Comparison of ENCODE assay signal across 18 cellular contexts in the genomic region with DNA sequence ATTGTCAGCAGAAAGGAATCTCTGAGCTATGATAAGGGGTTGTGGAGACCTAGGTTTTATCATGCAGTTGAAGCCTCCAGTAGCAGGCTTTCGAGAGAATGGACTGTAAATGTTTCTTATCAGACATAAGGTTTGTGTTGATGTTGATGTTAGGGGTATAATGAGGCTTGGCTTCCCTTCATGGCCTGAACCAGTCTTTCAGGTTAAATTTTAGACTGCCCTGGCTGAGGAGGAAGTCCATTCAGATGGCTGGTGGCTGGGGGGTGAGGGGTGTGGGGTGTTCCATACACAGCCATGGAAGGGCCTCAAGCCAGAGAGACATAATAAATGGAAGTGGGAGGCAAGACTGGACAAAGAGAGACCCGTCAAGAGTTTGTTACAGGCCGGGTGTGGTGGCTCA.
DNase-seq lines count a peak whose midpoint lies in the region; ATAC-seq, FAIRE-seq and TF ChIP-seq lines count a peak whose summit lies in the region.
"Had no signal": no experiment of that assay in that cellular context is flagged by ENCODE, and none has a peak within 500 bp of the region (broad histone marks: within the 10 kb centered on the region; RNA-seq: fewer than 3 reads in every experiment).

No MANE protein-coding gene starts in this region.

- TF ChIP-seq CTCF in H1 (IDR thresholded peaks at IDR 0.05; ENCODE audit: control extremely low read depth in 1 of 3, insufficient read depth in 1 of 3, low read depth in 1 of 3, low read length in 3 of 3) (no peak), progenitor cell of endocrine pancreas (IDR thresholded peaks at IDR 0.05; ENCODE audit: unreplicated experiment) (no peak)

- H3K4me3 ChIP-seq in H1 (ENCODE audit: extremely low read depth in 1 of 4, insufficient read depth in 2 of 4, low read depth in 3 of 4, low read length in 4 of 4) = no peak overlapping the region
- H3K4me3 ChIP-seq: A549, esophagus muscularis mucosa, heart left ventricle, SK-N-MC, suprapubic skin had no signal

- no peak overlapping the region for H3K27ac ChIP-seq in H1 (ENCODE audit: low read depth, low read length)
- H3K27ac ChIP-seq: SK-N-MC, suprapubic skin had no signal

- peak overlapping the region; percentile 19 for H3K4ac ChIP-seq in H1 (replicated peaks; ENCODE audit: insufficient read length, low read depth, low read length)

- H2BK12ac ChIP-seq in H1 (ENCODE audit: low read depth, low read length) = peak overlapping the region; percentile 86; the same call in 1 of the 2 replicates

- no peak for TF ChIP-seq POLR2A in H1 (IDR thresholded peaks at IDR 0.05; ENCODE audit: control extremely low read depth in 1 of 2, low read depth in 2 of 2, low read length in 2 of 2)

- H3K14ac ChIP-seq in H1 (ENCODE audit: insufficient read length) = no peak overlapping the region

- ATAC-seq in T-helper 17 cell (no peak), HG03108 (IDR thresholded peaks at IDR 0.05; ENCODE audit: unreplicated experiment) (no peak)
- ATAC-seq: A549, heart left ventricle had no signal

- no peak overlapping the region for H4K8ac ChIP-seq in H1 (ENCODE audit: extremely low read depth, insufficient read depth, low read length)

- 98% methylated on average over 3 of the region's 3 CpGs; no CpG with 5 or more reads in 1 of the 2 experiments for WGBS in H1 (ENCODE audit: extremely low coverage in 1 of 2, insufficient coverage in 1 of 2, insufficient read length in 1 of 2, insufficient replicate concordance in 2 of 2, low coverage in 1 of 2, low lambda C conversion rate in 2 of 2, missing lambda C conversion rate in 1 of 2), 2 experiments

- H3K9me3 ChIP-seq in T-helper 17 cell (ENCODE audit: control insufficient read depth, low read length, poor library complexity, severe bottlenecking) (no peaks in the 10 kb centered on the region), H1 (ENCODE audit: insufficient read depth in 2 of 2, low read depth in 1 of 2, low read length in 1 of 2) (no peaks in the 10 kb centered on the region)
- H3K9me3 ChIP-seq: A549, esophagus muscularis mucosa, heart left ventricle, suprapubic skin had no signal

- H3K4me1 ChIP-seq in H1 (replicated peaks in 1 of 4; ENCODE audit: control insufficient read depth in 3 of 4, insufficient read depth in 4 of 4, low read length in 3 of 4) = peaks cover 25 to 36% (median 28%) of the 10 kb centered on the region in 4 experiments

- H3K79me2 ChIP-seq in H1 (ENCODE audit: control insufficient read depth in 1 of 2, insufficient read depth in 2 of 2, low read length in 2 of 2) = no peaks in the 10 kb centered on the region

- no peaks in the 10 kb centered on the region for H3K27me3 Mint-ChIP-seq in activated CD4-positive, alpha-beta T cell treated with anti-CD3 and anti-CD28 coated beads, Interleukin-2, amount 10 ng/mL, durations not matched to agents 7 days and 5 days
- H3K27me3 Mint-ChIP-seq in T-helper 17 cell = no peaks in the 10 kb centered on the region
- no peaks in the 10 kb centered on the region for H3K27me3 Mint-ChIP-seq in progenitor cell of endocrine pancreas

- no peak overlapping the region for H3K56ac ChIP-seq in H1 (replicated peaks; ENCODE audit: insufficient read length, low read depth, low read length)

- no peak for TF ChIP-seq RAD21 in H1 (IDR thresholded peaks at IDR 0.05 in 1 of 2, conservative IDR thresholded peaks at IDR 0.05 in 1 of 2; ENCODE audit: low read depth in 2 of 2, low read length in 2 of 2)

- H4K5ac ChIP-seq in H1 (ENCODE audit: insufficient read length, low read depth, low read length) = no peak overlapping the region

- H4K91ac ChIP-seq in H1 (replicated peaks; ENCODE audit: insufficient read length, low read length) = peak overlapping the region; percentile 66

- H3K4me1 Mint-ChIP-seq in activated CD4-positive, alpha-beta T cell treated with anti-CD3 and anti-CD28 coated beads, Interleukin-2, amount 10 ng/mL, durations not matched to agents 7 days and 5 days = peaks cover 80% of the 10 kb centered on the region
- H3K4me1 Mint-ChIP-seq in T-helper 17 cell (peaks cover 39% of the 10 kb centered on the region), progenitor cell of endocrine pancreas (ENCODE audit: low read depth) (peaks cover 40% of the 10 kb centered on the region)

- H3K27me3 ChIP-seq in H1 (replicated peaks in 1 of 4; ENCODE audit: control insufficient read depth in 3 of 4, extremely low read depth in 1 of 4, insufficient read depth in 3 of 4, low read length in 3 of 4) = no peaks in the 10 kb centered on the region
- H3K27me3 ChIP-seq: esophagus muscularis mucosa, heart left ventricle, suprapubic skin had no signal

- H3K36me3 ChIP-seq in H1 (ENCODE audit: control insufficient read depth in 2 of 4, insufficient read depth in 4 of 4, low read length in 3 of 4) = no peaks in the 10 kb centered on the region
- H3K36me3 ChIP-seq: esophagus muscularis mucosa, heart left ventricle, suprapubic skin had no signal

- TF ChIP-seq EP300 in H1 (IDR thresholded peaks at IDR 0.05; ENCODE audit: borderline replicate concordance in 1 of 2, low read depth in 2 of 2, low read length in 2 of 2) = no peak

- H3K4me3 Mint-ChIP-seq in activated CD4-positive, alpha-beta T cell treated with anti-CD3 and anti-CD28 coated beads, Interleukin-2, amount 10 ng/mL, durations not matched to agents 7 days and 5 days = peak overlapping the region; percentile 66
- peak overlapping the region; percentile 63 for H3K4me3 Mint-ChIP-seq in T-helper 17 cell
- no peak overlapping the region for H3K4me3 Mint-ChIP-seq in progenitor cell of endocrine pancreas (ENCODE audit: low read depth)

- no peaks in the 10 kb centered on the region for H3K9me3 Mint-ChIP-seq in activated CD4-positive, alpha-beta T cell treated with anti-CD3 and anti-CD28 coated beads, Interleukin-2, amount 10 ng/mL, durations not matched to agents 7 days and 5 days
- H3K9me3 Mint-ChIP-seq in progenitor cell of endocrine pancreas (ENCODE audit: low read depth) = no peaks in the 10 kb centered on the region

- no peak overlapping the region for H2AFZ ChIP-seq in H1 (ENCODE audit: low read length)

- peak overlapping the region; percentile 96 for H3K27ac Mint-ChIP-seq in activated CD4-positive, alpha-beta T cell treated with anti-CD3 and anti-CD28 coated beads, Interleukin-2, amount 10 ng/mL, durations not matched to agents 7 days and 5 days
- H3K27ac Mint-ChIP-seq in T-helper 17 cell = peak overlapping the region; percentile 99
- H3K27ac Mint-ChIP-seq in progenitor cell of endocrine pancreas = peak overlapping the region; percentile 84

- DNase-seq in activated CD4-positive, alpha-beta T cell treated with anti-CD3 and anti-CD28 coated beads, Interleukin-2, amount 10 ng/mL, durations not matched to agents 7 days and 5 days = no peak
- no peak for DNase-seq in activated CD4-positive, alpha-beta T cell treated with anti-CD3 and anti-CD28 coated beads for 1 hour
- no peak for DNase-seq in T-helper 17 cell
- no peak for DNase-seq in H1 (ENCODE audit: low read depth in 1 of 2, low spot score in 2 of 2)
- no peak for DNase-seq in progenitor cell of endocrine pancreas (ENCODE audit: low spot score, unreplicated experiment)
- no peak for DNase-seq in cerebellar cortex (ENCODE audit: low spot score)
- no peak for DNase-seq in hypothalamus (lab: John Stamatoyannopoulos, UW)
- DNase-seq: activated T-cell treated with anti-CD3 and anti-CD28 coated beads for 4 hours; KG1; kidney; NCI-H1436 treated with DMSO at 0.1 percent for 48 hours; stimulated activated CD4-positive, alpha-beta T cell treated with anti-CD3 and anti-CD28 coated beads, Interleukin-15, amount 100 ng/mL, for 24 hours had no signal

- H2BK5ac ChIP-seq in H1 (ENCODE audit: low read depth, low read length) = peak overlapping the region; percentile 80; the same call in 1 of the 2 replicates

- H3K79me1 ChIP-seq in H1 (ENCODE audit: low read depth, low read length) = no peaks in the 10 kb centered on the region

- POLR2A ChIA-PET in activated CD4-positive, alpha-beta T cell treated with anti-CD3 and anti-CD28 coated beads, Interleukin-2, amount 10 ng/mL, durations not matched to agents 7 days and 5 days (lab: Charles Lee) = no interaction called here
- POLR2A ChIA-PET in H1 (lab: Charles Lee; ENCODE audit: partially characterized antibody) = interaction anchor here (1.7 to 6.4 kb wide), 4 partner anchors 38 to 63 kb away, joined by 3 to 71 read pairs (median 16); partner anchors contain the start of gene IRF2BPL

- H3K9ac ChIP-seq in H1 (replicated peaks in 1 of 4; ENCODE audit: extremely low read depth in 1 of 4, low read depth in 3 of 4, low read length in 3 of 4) = no peak overlapping the region

- no peaks in the 10 kb centered on the region for H4K20me1 ChIP-seq in H1 (replicated peaks in 1 of 2; ENCODE audit: control insufficient read depth in 1 of 2, insufficient read depth in 2 of 2, low read length in 2 of 2)

- peaks cover 4% of the 10 kb centered on the region for H3K36me3 Mint-ChIP-seq in activated CD4-positive, alpha-beta T cell treated with anti-CD3 and anti-CD28 coated beads, Interleukin-2, amount 10 ng/mL, durations not matched to agents 7 days and 5 days (ENCODE audit: low read depth)
- H3K36me3 Mint-ChIP-seq in T-helper 17 cell (ENCODE audit: low read depth) = no peaks in the 10 kb centered on the region
- H3K36me3 Mint-ChIP-seq in progenitor cell of endocrine pancreas (ENCODE audit: insufficient read depth) = no peaks in the 10 kb centered on the region

- no peak for FAIRE-seq in H1 (lab: Jason Lieb, UNC)
- FAIRE-seq: A549, kidney had no signal

- H2BK120ac ChIP-seq in H1 (replicated peaks; ENCODE audit: low read depth, low read length) = peak overlapping the region; percentile 77

- H2AK5ac ChIP-seq in H1 (ENCODE audit: low read depth, low read length) = no peak overlapping the region

- peak overlapping the region; percentile 93 for H2BK20ac ChIP-seq in H1 (ENCODE audit: low read length)

- H3K4me2 ChIP-seq in H1 (ENCODE audit: insufficient read depth in 1 of 2, low read depth in 2 of 2, low read length in 2 of 2) = no peak overlapping the region

- H3K23me2 ChIP-seq in H1 (ENCODE audit: low read depth, low read length) = no peaks in the 10 kb centered on the region; the same call in 1 of the 2 replicates

- CTCF ChIA-PET in activated CD4-positive, alpha-beta T cell treated with anti-CD3 and anti-CD28 coated beads, Interleukin-2, amount 10 ng/mL, durations not matched to agents 7 days and 5 days (lab: Charles Lee) = interaction anchor here (0.6 to 3.7 kb wide), 5 partner anchors 11 to 87 kb away, joined by 3 to 35 read pairs (median 3); no protein-coding TSS in a partner anchor
- CTCF ChIA-PET in H1 (lab: Charles Lee; ENCODE audit: partially characterized antibody) = interaction anchor here (0.6 to 10.4 kb wide), 12 partner anchors 9 to 253 kb away, joined by 3 to 151 read pairs (median 4); no protein-coding TSS in a partner anchor

- peak overlapping the region; percentile 81; the same call in 1 of the 2 replicates for H2BK15ac ChIP-seq in H1 (ENCODE audit: low read length)

- H3K23ac ChIP-seq in H1 (ENCODE audit: insufficient read length) = no peak overlapping the region

- H3K18ac ChIP-seq in H1 (ENCODE audit: extremely low read depth, low read length) = 0 out of 2 replicates have a peak overlapping the region, but pooled peaks have one; percentile 11

TF ChIP-seq in H1, 55 proteins besides CTCF, POLR2A, EP300 and RAD21 (continues in another document):
- TF ChIP-seq TAF1 (IDR thresholded peaks at IDR 0.05; ENCODE audit: low read depth, low read length) = no peak
- TF ChIP-seq TBP (IDR thresholded peaks at IDR 0.05; ENCODE audit: low read depth, low read length) = no peak
- TF ChIP-seq ZNF274 (IDR thresholded peaks at IDR 0.05; ENCODE audit: borderline replicate concordance, extremely low read depth, low read length) = no peak
